ENCODE assay signal across 8 cellular contexts in the genomic region with DNA sequence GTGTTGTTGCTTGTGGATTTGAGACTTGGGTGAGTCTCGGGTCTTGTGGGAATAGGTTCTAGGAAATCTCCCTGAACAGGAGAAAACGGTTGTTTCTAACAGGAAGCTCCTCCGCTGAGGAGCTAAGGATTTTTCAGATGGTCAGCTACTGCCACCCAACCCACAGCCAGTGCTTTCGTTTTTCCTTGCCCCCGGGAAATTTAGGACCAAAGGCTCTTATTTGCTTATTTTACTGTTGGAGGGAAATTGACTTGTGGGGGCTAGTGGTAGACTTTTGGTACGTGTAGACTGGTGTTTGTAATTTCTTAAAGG. TPM values are rescaled to one million over a fixed set of nuclear protein-coding genes. Genes with fewer than 3 reads are reported as not detected.
DNase-seq lines count a peak whose midpoint lies in the region; TF ChIP-seq lines count a peak whose summit lies in the region.

No MANE protein-coding gene starts in this region.

- under 1% methylated on average over 6 of the region's 6 CpGs for WGBS in smooth muscle cell (ENCODE audit: low lambda C conversion rate)

- peaks cover 4% of the 10 kb centered on the region for H4K20me1 ChIP-seq in smooth muscle cell (ENCODE audit: low read depth)

- H3K9me3 ChIP-seq in smooth muscle cell (replicated peaks; ENCODE audit: low read depth): no peaks in the 10 kb centered on the region

- in situ Hi-C loops in astrocyte of the cerebellum (cut with HindIII; ENCODE audit: low sequenced_read_pairs): no loop called here

- H3K4me1 Mint-ChIP-seq in activated T-cell treated with anti-CD3 and anti-CD28 coated beads, Interleukin-2, amount 50 U/mL, for 24 hours (ENCODE audit: low read depth): peaks cover 18% of the 10 kb centered on the region

- no peaks in the 10 kb centered on the region for H3K36me3 ChIP-seq in smooth muscle cell (ENCODE audit: low read depth)

- H3K4me3 Mint-ChIP-seq in activated T-cell treated with anti-CD3 and anti-CD28 coated beads, Interleukin-2, amount 50 U/mL, for 24 hours: peak overlapping the region; percentile 80

- peaks cover 14% of the 10 kb centered on the region for H3K4me1 ChIP-seq in smooth muscle cell (ENCODE audit: low read depth)

- peak overlapping the region; percentile 63 for H3K27ac ChIP-seq in smooth muscle cell (ENCODE audit: low read depth)

- peak overlapping the region; percentile 91 for H3K4me2 ChIP-seq in smooth muscle cell

- peak overlapping the region; percentile 63 for H3K9ac ChIP-seq in smooth muscle cell (ENCODE audit: low read depth)

- H3K36me3 Mint-ChIP-seq in activated T-cell treated with anti-CD3 and anti-CD28 coated beads, Interleukin-2, amount 50 U/mL, for 24 hours (ENCODE audit: low read depth): no peaks in the 10 kb centered on the region

- peaks cover 31% of the 10 kb centered on the region for H3K79me2 ChIP-seq in smooth muscle cell (ENCODE audit: low read depth)

- no peaks in the 10 kb centered on the region for H3K27me3 ChIP-seq in smooth muscle cell (ENCODE audit: low read depth)

- peaks cover 8% of the 10 kb centered on the region for H3F3A ChIP-seq in smooth muscle cell (ENCODE audit: low read depth)

- TF ChIP-seq CTCF in astrocyte of the cerebellum (IDR thresholded peaks at IDR 0.05; ENCODE audit: low read depth, low read length, missing control alignments) (no peak), smooth muscle cell (IDR thresholded peaks at IDR 0.05; ENCODE audit: borderline replicate concordance, insufficient read depth, poor library complexity, severe bottlenecking) (no peak)

- no peak overlapping the region for H3K27ac Mint-ChIP-seq in activated T-cell treated with anti-CD3 and anti-CD28 coated beads, Interleukin-2, amount 50 U/mL, for 24 hours

- H2AFZ ChIP-seq in smooth muscle cell (ENCODE audit: low read depth): peak overlapping the region; percentile 100

- no peak for DNase-seq in activated T-cell treated with anti-CD3 and anti-CD28 coated beads, Interleukin-2, amount 50 U/mL, for 24 hours
- no peak for DNase-seq in activated T-cell treated with anti-CD3 and anti-CD28 coated beads, Interleukin-2, amount 50 U/mL, for 1 hour
- DNase-seq in astrocyte of the cerebellum (ENCODE audit: low read depth) (peak; percentile 28), iPS-NIHi11 (ENCODE audit: low spot score) (peak; percentile 43), smooth muscle cell (lab: John Stamatoyannopoulos, UW; ENCODE audit: unreplicated experiment) (no peak), NCI-H526 treated with DMSO at 0.1 percent for 48 hours (lab: John Stamatoyannopoulos, UW) (no peak), HK-2 (ENCODE audit: unreplicated experiment) (no peak)
- no peak for DNase-seq in activated CD4-positive, alpha-beta T cell treated with anti-CD3 and anti-CD28 coated beads for 1 hour

- H3K9me3 Mint-ChIP-seq in activated T-cell treated with anti-CD3 and anti-CD28 coated beads, Interleukin-2, amount 50 U/mL, for 24 hours: no peaks in the 10 kb centered on the region

- H3K4me3 ChIP-seq in astrocyte of the cerebellum (ENCODE audit: low read depth, low read length) (peak overlapping the region; percentile 69), smooth muscle cell (peak overlapping the region; percentile 91)

- peaks cover 52% of the 10 kb centered on the region for H3K27me3 Mint-ChIP-seq in activated T-cell treated with anti-CD3 and anti-CD28 coated beads, Interleukin-2, amount 50 U/mL, for 24 hours

RNA-seq across cellular contexts. Expression of a gene that starts 0.8 kb away (rescaled TPM):
- total RNA-seq in smooth muscle cell: 37.0 and 46.0 TPM in 2 replicates
- 34.0 and 40.0 TPM in 2 replicates for polyA plus RNA-seq in smooth muscle cell

Comparison
In these comparisons a context has a peak if more than half of its experiments do, and no peak if none do; other contexts are left out.
1. DNase-seq: peak in astrocyte of the cerebellum (single experiment) and iPS-NIHi11 (single experiment); none in activated T-cell treated with anti-CD3 and anti-CD28 coated beads, Interleukin-2, amount 50 U/mL, for 24 hours (single experiment), activated T-cell treated with anti-CD3 and anti-CD28 coated beads, Interleukin-2, amount 50 U/mL, for 1 hour (single experiment), smooth muscle cell (single experiment), activated CD4-positive, alpha-beta T cell treated with anti-CD3 and anti-CD28 coated beads for 1 hour (single experiment), NCI-H526 treated with DMSO at 0.1 percent for 48 hours (single experiment) and HK-2 (single experiment).